ENCODE assay signal across 16 cellular contexts in genomic region chr10:26407406-26407969, GRCh38. TPM values are rescaled to one million over a fixed set of nuclear protein-coding genes. Genes with fewer than 3 reads are reported as not detected.
DNase-seq lines count a peak whose midpoint lies in the region; ATAC-seq, FAIRE-seq and TF ChIP-seq lines count a peak whose summit lies in the region.
"Had no signal": no experiment of that assay in that cellular context is flagged by ENCODE, and none has a peak within 500 bp of the region (broad histone marks: within the 10 kb centered on the region; RNA-seq: fewer than 3 reads in every experiment).

No MANE protein-coding gene starts in this region.

- peak; percentile 97 for FAIRE-seq in A549 (lab: Jason Lieb, UNC)

- CTCF ChIA-PET in A549 (lab: Yijun Ruan, JAX), result interaction anchor here (0.6 to 2.2 kb wide), 4 partner anchors 16 to 150 kb away, joined by 3 to 5 read pairs (median 3); no protein-coding TSS in a partner anchor
- CTCF ChIA-PET in CD8-positive, alpha-beta memory T cell (lab: Charles Lee), result no interaction called here

- TF ChIP-seq EP300 in A549 (IDR thresholded peaks at IDR 0.05), result peak; percentile 71 to 85; a peak in 3 of 5 replicates
- TF ChIP-seq EP300 in esophagus muscularis mucosa (IDR thresholded peaks at IDR 0.05), result no peak

- H3K4me3 ChIP-seq in A549 (no peak overlapping the region), esophagus muscularis mucosa (no peak overlapping the region), right atrium auricular region (no peak overlapping the region)
- H3K4me3 ChIP-seq in CD8-positive, alpha-beta memory T cell (ENCODE audit: low read length), result no peak overlapping the region
- H3K4me3 ChIP-seq: skin epidermis had no signal

- H3K36me3 Mint-ChIP-seq in chondrocyte (ENCODE audit: low read depth), result no peaks in the 10 kb centered on the region
- H3K36me3 Mint-ChIP-seq in CD8-positive, alpha-beta memory T cell, result peaks cover 0 to 6% (median 2%) of the 10 kb centered on the region in 3 donors

- H3K27me3 ChIP-seq in esophagus muscularis mucosa (no peaks in the 10 kb centered on the region), right atrium auricular region (no peaks in the 10 kb centered on the region)
- H3K27me3 ChIP-seq in CD8-positive, alpha-beta memory T cell (ENCODE audit: insufficient read depth, low read length, poor library complexity, severe bottlenecking), result no peaks in the 10 kb centered on the region

- DNase-seq in A549 (ENCODE audit: low read depth in 1 of 2, low spot score in 1 of 2) (peak; percentile 74 to 94), Daoy (ENCODE audit: low read depth) (peak; percentile 66), RPMI7951 (ENCODE audit: low read depth) (peak; percentile 95), glomerular visceral epithelial cell (ENCODE audit: extremely low spot score) (peak; percentile 88), esophagus muscularis mucosa (ENCODE audit: extremely low spot score) (no peak), right atrium auricular region (ENCODE audit: low spot score) (no peak), chondrocyte (ENCODE audit: low spot score) (no peak)
- no peak for DNase-seq in CD8-positive, alpha-beta memory T cell
- DNase-seq: activated CD4-positive, CD25-positive, alpha-beta regulatory T cell treated with anti-CD3 and anti-CD28 coated beads, Interleukin-2, amount 50 U/mL, for 72 hours; activated gamma-delta T cell treated with Interleukin-2 at 50 U/mL for 16 hours; COR-L47; hypothalamus; NCI-H2171; SIG-M5 had no signal

- no peak overlapping the region for H3K27ac Mint-ChIP-seq in chondrocyte (ENCODE audit: unreplicated experiment)
- no peak overlapping the region for H3K27ac Mint-ChIP-seq in CD8-positive, alpha-beta memory T cell

- H3K4me1 ChIP-seq in A549 (peaks cover 41% of the 10 kb centered on the region), esophagus muscularis mucosa (no peaks in the 10 kb centered on the region), right atrium auricular region (no peaks in the 10 kb centered on the region)
- H3K4me1 ChIP-seq in CD8-positive, alpha-beta memory T cell (ENCODE audit: insufficient read depth, low read length), result no peaks in the 10 kb centered on the region

- TF ChIP-seq CTCF in A549 (IDR thresholded peaks at IDR 0.05) (no peak), esophagus muscularis mucosa (IDR thresholded peaks at IDR 0.05) (no peak), right atrium auricular region (IDR thresholded peaks at IDR 0.05) (no peak), chondrocyte (IDR thresholded peaks at IDR 0.05) (no peak)

- H3K4me1 Mint-ChIP-seq in chondrocyte (ENCODE audit: low read depth), result no peaks in the 10 kb centered on the region
- H3K4me1 Mint-ChIP-seq in CD8-positive, alpha-beta memory T cell, result peaks cover 0 to 5% (median 0%) of the 10 kb centered on the region in 3 donors

- peak; percentile 100 for ATAC-seq in A549

- no peak overlapping the region for H3K4me3 Mint-ChIP-seq in chondrocyte (ENCODE audit: unreplicated experiment)
- no peak overlapping the region for H3K4me3 Mint-ChIP-seq in CD8-positive, alpha-beta memory T cell

- POLR2A ChIA-PET in A549 (lab: Yijun Ruan, JAX), result no interaction called here
- POLR2A ChIA-PET in CD8-positive, alpha-beta memory T cell (lab: Charles Lee), result interaction anchor here (0.8 kb wide), 1 partner anchor 70 kb away, joined by 3 read pairs; no protein-coding TSS in a partner anchor

- H3K27ac ChIP-seq in A549 (peak overlapping the region; percentile 85 to 95), esophagus muscularis mucosa (replicated peaks in 1 of 4) (no peak overlapping the region), right atrium auricular region (no peak overlapping the region)
- no peak overlapping the region for H3K27ac ChIP-seq in CD8-positive, alpha-beta memory T cell (ENCODE audit: low read depth, low read length)
- H3K27ac ChIP-seq: skin epidermis had no signal

- WGBS in A549 (ENCODE audit: missing lambda C conversion rate), result 13% methylated on average over 2 of the region's 2 CpGs
- WGBS in esophagus muscularis mucosa, result 91% methylated on average over 2 of the region's 2 CpGs

- peak; percentile 18 to 59; a peak in 3 of 5 replicates for TF ChIP-seq RAD21 in A549 (conservative IDR thresholded peaks at IDR 0.05 in 1 of 2, IDR thresholded peaks at IDR 0.05 in 1 of 2)

- intact Hi-C loops in esophagus muscularis mucosa (cut with DNase I), result no loop called here

- H3K4me2 ChIP-seq in A549, result peak overlapping the region; percentile 83

- no peak for TF ChIP-seq POLR2A in A549 (IDR thresholded peaks at IDR 0.05; ENCODE audit: low read length)
- TF ChIP-seq POLR2A in esophagus muscularis mucosa (IDR thresholded peaks at IDR 0.05; ENCODE audit: low read depth), result no peak

- peaks cover 5% of the 10 kb centered on the region for H3K27me3 Mint-ChIP-seq in chondrocyte (ENCODE audit: low read depth)
- H3K27me3 Mint-ChIP-seq in CD8-positive, alpha-beta memory T cell, result peaks cover 5 to 7% of the 10 kb centered on the region in 2 donors

- H3K9me3 ChIP-seq in A549 (no peaks in the 10 kb centered on the region), esophagus muscularis mucosa (no peaks in the 10 kb centered on the region), right atrium auricular region (no peaks in the 10 kb centered on the region)
- no peaks in the 10 kb centered on the region for H3K9me3 ChIP-seq in CD8-positive, alpha-beta memory T cell (ENCODE audit: low read length)

- H3K36me3 ChIP-seq in esophagus muscularis mucosa, result no peaks in the 10 kb centered on the region
- no peaks in the 10 kb centered on the region for H3K36me3 ChIP-seq in right atrium auricular region
- H3K36me3 ChIP-seq in CD8-positive, alpha-beta memory T cell (ENCODE audit: insufficient read depth, low read length), result no peaks in the 10 kb centered on the region

- H3K9me3 Mint-ChIP-seq in chondrocyte (ENCODE audit: low read depth), result peaks cover 3% of the 10 kb centered on the region
- H3K9me3 Mint-ChIP-seq in CD8-positive, alpha-beta memory T cell, result no peaks in the 10 kb centered on the region

TF ChIP-seq in A549, 52 proteins besides CTCF, POLR2A, EP300 and RAD21 (continues in another document):
- 0 out of 2 replicates have a peak, but pooled peaks have one; percentile 23 for TF ChIP-seq MAX (IDR thresholded peaks at IDR 0.05)
- TF ChIP-seq GATA3 (IDR thresholded peaks at IDR 0.05; ENCODE audit: borderline replicate concordance), result peak; percentile 60; the same call in 1 of the 2 replicates
- peak; percentile 42 for TF ChIP-seq SMC3 (IDR thresholded peaks at IDR 0.05)
- TF ChIP-seq JUN (IDR thresholded peaks at IDR 0.05), result peak; percentile 77 to 83; a peak in 4 of 5 replicates
- peak; percentile 88 for TF ChIP-seq FOSL2 (IDR thresholded peaks at IDR 0.05)
- TF ChIP-seq FOSL2 (CRISPR knock-in tag; IDR thresholded peaks at IDR 0.05), result peak; percentile 97
- no peak for TF ChIP-seq NR3C1 (IDR thresholded peaks at IDR 0.05)
- peak; percentile 92 for TF ChIP-seq JUNB (IDR thresholded peaks at IDR 0.05)
- TF ChIP-seq PBX3 (IDR thresholded peaks at IDR 0.05), result no peak
- no peak for TF ChIP-seq TP53 (CRISPR knock-in tag; IDR thresholded peaks at IDR 0.05)
- no peak for TF ChIP-seq NPAS2 (CRISPR knock-in tag; IDR thresholded peaks at IDR 0.05; ENCODE audit: borderline replicate concordance)
- no peak for TF ChIP-seq CHD2 (IDR thresholded peaks at IDR 0.05; ENCODE audit: low read length, partially characterized antibody)
- no peak for TF ChIP-seq ZFP36 (IDR thresholded peaks at IDR 0.05; ENCODE audit: borderline replicate concordance, partially characterized antibody)
- no peak for TF ChIP-seq FOXS1 (CRISPR knock-in tag; IDR thresholded peaks at IDR 0.05)
- peak in 1 of 2 experiments; percentile 44; a peak in 1 of 4 replicates for TF ChIP-seq CEBPB (IDR thresholded peaks at IDR 0.05)
- no peak for TF ChIP-seq ATOH8 (CRISPR knock-in tag; IDR thresholded peaks at IDR 0.05; ENCODE audit: low read depth)
- no peak for TF ChIP-seq TFCP2L1 (CRISPR knock-in tag; IDR thresholded peaks at IDR 0.05)
- no peak for TF ChIP-seq HES2 (IDR thresholded peaks at IDR 0.05)

RNA-seq across cellular contexts. Expression of gene APBB1IP, which starts 30.7 kb away (rescaled TPM):
- polyA plus RNA-seq in A549 (2011; rRNA removed), result 0.96 and 1.2 TPM in 2 replicates
- polyA plus RNA-seq in A549 (2012; cell fraction: cytosol; rRNA removed), result 0.58 and 0.69 TPM in 2 replicates
- polyA plus RNA-seq in A549 (2012; cell fraction: nucleus; rRNA removed), result 0.74 and 0.97 TPM in 2 replicates
- polyA plus RNA-seq in A549 (2017; fragmentation: RNase III; extraction: RNeasy Plus Mini Kit Qiagen cat#74134 plus additional on column Dnase treatment), result 6.6 to 9.2 TPM (median 7.5 TPM) in 3 replicates
- polyA minus RNA-seq in A549 (2011; rRNA and poly(A)+ RNA removed), result 1.1 and 1.2 TPM in 2 replicates
- total RNA-seq in Daoy (2014; rRNA removed; shearing (Covaris generic)), result not detected in 2 replicates
- 6.4 TPM in 2 replicates for total RNA-seq in RPMI7951 (2014; rRNA removed; shearing (Covaris generic))
- 1 to 10 TPM; 2.6 to 6.2 (median 5.1) TPM for total RNA-seq in esophagus muscularis mucosa
- 1 to 10 TPM; 1.4 to 3.1 TPM for total RNA-seq in right atrium auricular region
- total RNA-seq in chondrocyte, result not detected in 3 replicates
- 10 to 100 TPM; 47.7 to 48.9 TPM for total RNA-seq in CD8-positive, alpha-beta memory T cell
- polyA plus RNA-seq in CD8-positive, alpha-beta memory T cell, result 72.3 TPM
- total RNA-seq: dermis microvascular lymphatic vessel endothelial cell had no signal

Comparison
In these comparisons a context has a peak if more than half of its experiments do, and no peak if none do; other contexts are left out.
1. DNase-seq: peak in A549 (2 of 2), Daoy (single experiment), RPMI7951 (single experiment) and glomerular visceral epithelial cell (single experiment); none in esophagus muscularis mucosa (single experiment), right atrium auricular region (single experiment), chondrocyte (single experiment) and CD8-positive, alpha-beta memory T cell (0 of 5).
2. H3K27ac ChIP-seq: peak in A549 (2 of 2); none in esophagus muscularis mucosa (0 of 4), right atrium auricular region (0 of 2) and CD8-positive, alpha-beta memory T cell (single experiment).